ENCODE assay signal across 2 cellular contexts in the genomic region with DNA sequence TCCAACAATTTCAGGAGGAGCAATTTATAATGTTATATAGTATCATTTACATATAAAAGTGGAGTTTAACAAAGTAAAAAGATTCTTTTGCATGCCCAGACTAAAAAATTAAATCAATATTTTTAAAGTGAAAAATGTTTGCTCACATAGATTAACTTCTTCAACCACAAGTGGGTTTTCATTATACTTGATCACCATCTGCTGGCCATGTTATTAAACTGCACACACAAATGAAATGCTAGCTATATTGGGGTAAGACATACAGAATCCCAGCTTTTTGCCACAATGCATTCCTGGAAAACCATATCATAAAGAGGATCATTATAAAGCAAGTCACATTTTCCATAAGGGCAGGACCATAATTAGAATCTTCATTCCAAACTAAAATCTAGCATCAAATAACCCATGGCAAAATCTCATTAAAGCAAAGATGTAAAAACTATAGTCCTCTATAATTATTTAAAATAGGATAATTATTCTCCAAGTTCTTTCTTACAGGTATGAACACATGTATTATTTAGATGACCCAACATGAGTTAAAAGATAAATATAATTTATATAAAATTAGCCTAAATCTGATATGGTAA.
TF ChIP-seq lines count a peak whose summit lies in the region.

No MANE protein-coding gene starts in this region.

TF ChIP-seq in GM23338, 12 proteins besides CTCF, POLR2A, EP300 and RAD21 (continued from another document):
- TF ChIP-seq, protein P1, sequence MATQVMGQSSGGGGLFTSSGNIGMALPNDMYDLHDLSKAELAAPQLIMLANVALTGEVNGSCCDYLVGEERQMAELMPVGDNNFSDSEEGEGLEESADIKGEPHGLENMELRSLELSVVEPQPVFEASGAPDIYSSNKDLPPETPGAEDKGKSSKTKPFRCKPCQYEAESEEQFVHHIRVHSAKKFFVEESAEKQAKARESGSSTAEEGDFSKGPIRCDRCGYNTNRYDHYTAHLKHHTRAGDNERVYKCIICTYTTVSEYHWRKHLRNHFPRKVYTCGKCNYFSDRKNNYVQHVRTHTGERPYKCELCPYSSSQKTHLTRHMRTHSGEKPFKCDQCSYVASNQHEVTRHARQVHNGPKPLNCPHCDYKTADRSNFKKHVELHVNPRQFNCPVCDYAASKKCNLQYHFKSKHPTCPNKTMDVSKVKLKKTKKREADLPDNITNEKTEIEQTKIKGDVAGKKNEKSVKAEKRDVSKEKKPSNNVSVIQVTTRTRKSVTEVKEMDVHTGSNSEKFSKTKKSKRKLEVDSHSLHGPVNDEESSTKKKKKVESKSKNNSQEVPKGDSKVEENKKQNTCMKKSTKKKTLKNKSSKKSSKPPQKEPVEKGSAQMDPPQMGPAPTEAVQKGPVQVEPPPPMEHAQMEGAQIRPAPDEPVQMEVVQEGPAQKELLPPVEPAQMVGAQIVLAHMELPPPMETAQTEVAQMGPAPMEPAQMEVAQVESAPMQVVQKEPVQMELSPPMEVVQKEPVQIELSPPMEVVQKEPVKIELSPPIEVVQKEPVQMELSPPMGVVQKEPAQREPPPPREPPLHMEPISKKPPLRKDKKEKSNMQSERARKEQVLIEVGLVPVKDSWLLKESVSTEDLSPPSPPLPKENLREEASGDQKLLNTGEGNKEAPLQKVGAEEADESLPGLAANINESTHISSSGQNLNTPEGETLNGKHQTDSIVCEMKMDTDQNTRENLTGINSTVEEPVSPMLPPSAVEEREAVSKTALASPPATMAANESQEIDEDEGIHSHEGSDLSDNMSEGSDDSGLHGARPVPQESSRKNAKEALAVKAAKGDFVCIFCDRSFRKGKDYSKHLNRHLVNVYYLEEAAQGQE (IDR thresholded peaks at IDR 0.05; ENCODE audit: unreplicated experiment) = no peak
- TF ChIP-seq POLR2AphosphoS5 (IDR thresholded peaks at IDR 0.05; ENCODE audit: low read depth) = no peak
- TF ChIP-seq EZH2phosphoT487 (IDR thresholded peaks at IDR 0.05; ENCODE audit: unreplicated experiment) = no peak
- no peak for TF ChIP-seq NANOG (IDR thresholded peaks at IDR 0.05; ENCODE audit: borderline replicate concordance)
- no peak for TF ChIP-seq STAT1 (IDR thresholded peaks at IDR 0.05; ENCODE audit: unreplicated experiment)
- TF ChIP-seq ZNF114 (CRISPR knock-in tag; IDR thresholded peaks at IDR 0.05) = no peak
- no peak for TF ChIP-seq JUNB (IDR thresholded peaks at IDR 0.05; ENCODE audit: unreplicated experiment)

TF ChIP-seq in liver, 16 proteins besides CTCF, POLR2A, EP300 and RAD21 (continued from another document):
- no peak for TF ChIP-seq GABPA (IDR thresholded peaks at IDR 0.05 in 1 of 2, conservative IDR thresholded peaks at IDR 0.05 in 1 of 2)
- TF ChIP-seq, protein P2, sequence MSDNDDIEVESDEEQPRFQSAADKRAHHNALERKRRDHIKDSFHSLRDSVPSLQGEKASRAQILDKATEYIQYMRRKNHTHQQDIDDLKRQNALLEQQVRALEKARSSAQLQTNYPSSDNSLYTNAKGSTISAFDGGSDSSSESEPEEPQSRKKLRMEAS (IDR thresholded peaks at IDR 0.05) = no peak
TF ChIP-seq in liver: peak in this region for 0.
